1 cellular context compared by ENCODE assay signal in the genomic region with DNA sequence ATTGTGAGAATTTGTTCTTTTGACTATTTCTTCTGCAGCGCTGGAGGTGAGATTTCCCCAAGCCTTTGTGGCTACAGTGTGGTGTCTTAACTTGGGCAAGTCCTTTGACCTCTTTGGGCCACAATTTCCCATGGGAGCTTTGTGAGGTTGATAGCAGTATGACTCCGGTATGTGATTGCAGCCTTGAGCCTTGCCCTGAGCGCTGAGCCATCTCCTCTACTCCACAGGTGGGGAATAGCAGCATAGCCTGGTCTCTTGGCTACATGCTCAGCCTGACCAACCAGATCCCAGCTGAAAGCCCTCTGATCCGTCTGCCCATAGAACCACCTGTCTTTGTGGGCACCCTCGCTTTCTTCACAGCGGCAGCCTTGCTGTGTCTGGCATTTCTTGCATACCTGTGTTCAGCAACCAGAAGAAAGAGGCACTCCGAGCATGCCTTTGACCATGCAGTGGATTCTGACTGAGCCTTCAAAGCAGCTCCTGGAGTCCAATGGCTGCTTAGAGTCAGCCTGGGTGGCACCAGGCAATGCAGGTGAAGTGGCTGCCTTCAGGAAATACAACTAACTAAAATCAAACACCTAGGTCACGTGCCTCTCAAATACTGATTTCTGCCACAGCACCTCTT.
TF ChIP-seq lines count a peak whose summit lies in the region.

No MANE protein-coding gene starts in this region.

TF ChIP-seq in GM23338, 12 proteins besides CTCF, POLR2A, EP300 and RAD21:
- TF ChIP-seq, protein P1, sequence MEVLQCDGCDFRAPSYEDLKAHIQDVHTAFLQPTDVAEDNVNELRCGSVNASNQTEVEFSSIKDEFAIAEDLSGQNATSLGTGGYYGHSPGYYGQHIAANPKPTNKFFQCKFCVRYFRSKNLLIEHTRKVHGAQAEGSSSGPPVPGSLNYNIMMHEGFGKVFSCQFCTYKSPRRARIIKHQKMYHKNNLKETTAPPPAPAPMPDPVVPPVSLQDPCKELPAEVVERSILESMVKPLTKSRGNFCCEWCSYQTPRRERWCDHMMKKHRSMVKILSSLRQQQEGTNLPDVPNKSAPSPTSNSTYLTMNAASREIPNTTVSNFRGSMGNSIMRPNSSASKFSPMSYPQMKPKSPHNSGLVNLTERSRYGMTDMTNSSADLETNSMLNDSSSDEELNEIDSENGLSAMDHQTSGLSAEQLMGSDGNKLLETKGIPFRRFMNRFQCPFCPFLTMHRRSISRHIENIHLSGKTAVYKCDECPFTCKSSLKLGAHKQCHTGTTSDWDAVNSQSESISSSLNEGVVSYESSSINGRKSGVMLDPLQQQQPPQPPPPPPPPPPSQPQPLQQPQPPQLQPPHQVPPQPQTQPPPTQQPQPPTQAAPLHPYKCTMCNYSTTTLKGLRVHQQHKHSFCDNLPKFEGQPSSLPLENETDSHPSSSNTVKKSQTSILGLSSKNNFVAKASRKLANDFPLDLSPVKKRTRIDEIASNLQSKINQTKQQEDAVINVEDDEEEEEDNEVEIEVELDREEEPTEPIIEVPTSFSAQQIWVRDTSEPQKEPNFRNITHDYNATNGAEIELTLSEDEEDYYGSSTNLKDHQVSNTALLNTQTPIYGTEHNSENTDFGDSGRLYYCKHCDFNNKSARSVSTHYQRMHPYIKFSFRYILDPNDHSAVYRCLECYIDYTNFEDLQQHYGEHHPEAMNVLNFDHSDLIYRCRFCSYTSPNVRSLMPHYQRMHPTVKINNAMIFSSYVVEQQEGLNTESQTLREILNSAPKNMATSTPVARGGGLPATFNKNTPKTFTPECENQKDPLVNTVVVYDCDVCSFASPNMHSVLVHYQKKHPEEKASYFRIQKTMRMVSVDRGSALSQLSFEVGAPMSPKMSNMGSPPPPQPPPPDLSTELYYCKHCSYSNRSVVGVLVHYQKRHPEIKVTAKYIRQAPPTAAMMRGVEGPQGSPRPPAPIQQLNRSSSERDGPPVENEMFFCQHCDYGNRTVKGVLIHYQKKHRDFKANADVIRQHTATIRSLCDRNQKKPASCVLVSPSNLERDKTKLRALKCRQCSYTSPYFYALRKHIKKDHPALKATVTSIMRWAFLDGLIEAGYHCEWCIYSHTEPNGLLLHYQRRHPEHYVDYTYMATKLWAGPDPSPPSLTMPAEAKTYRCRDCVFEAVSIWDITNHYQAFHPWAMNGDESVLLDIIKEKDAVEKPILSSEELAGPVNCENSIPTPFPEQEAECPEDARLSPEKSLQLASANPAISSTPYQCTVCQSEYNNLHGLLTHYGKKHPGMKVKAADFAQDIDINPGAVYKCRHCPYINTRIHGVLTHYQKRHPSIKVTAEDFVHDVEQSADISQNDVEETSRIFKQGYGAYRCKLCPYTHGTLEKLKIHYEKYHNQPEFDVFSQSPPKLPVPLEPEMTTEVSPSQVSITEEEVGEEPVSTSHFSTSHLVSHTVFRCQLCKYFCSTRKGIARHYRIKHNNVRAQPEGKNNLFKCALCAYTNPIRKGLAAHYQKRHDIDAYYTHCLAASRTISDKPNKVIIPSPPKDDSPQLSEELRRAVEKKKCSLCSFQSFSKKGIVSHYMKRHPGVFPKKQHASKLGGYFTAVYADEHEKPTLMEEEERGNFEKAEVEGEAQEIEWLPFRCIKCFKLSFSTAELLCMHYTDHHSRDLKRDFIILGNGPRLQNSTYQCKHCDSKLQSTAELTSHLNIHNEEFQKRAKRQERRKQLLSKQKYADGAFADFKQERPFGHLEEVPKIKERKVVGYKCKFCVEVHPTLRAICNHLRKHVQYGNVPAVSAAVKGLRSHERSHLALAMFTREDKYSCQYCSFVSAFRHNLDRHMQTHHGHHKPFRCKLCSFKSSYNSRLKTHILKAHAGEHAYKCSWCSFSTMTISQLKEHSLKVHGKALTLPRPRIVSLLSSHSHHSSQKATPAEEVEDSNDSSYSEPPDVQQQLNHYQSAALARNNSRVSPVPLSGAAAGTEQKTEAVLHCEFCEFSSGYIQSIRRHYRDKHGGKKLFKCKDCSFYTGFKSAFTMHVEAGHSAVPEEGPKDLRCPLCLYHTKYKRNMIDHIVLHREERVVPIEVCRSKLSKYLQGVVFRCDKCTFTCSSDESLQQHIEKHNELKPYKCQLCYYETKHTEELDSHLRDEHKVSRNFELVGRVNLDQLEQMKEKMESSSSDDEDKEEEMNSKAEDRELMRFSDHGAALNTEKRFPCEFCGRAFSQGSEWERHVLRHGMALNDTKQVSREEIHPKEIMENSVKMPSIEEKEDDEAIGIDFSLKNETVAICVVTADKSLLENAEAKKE (CRISPR knock-in tag; IDR thresholded peaks at IDR 0.05) = no peak
- TF ChIP-seq, protein P2, sequence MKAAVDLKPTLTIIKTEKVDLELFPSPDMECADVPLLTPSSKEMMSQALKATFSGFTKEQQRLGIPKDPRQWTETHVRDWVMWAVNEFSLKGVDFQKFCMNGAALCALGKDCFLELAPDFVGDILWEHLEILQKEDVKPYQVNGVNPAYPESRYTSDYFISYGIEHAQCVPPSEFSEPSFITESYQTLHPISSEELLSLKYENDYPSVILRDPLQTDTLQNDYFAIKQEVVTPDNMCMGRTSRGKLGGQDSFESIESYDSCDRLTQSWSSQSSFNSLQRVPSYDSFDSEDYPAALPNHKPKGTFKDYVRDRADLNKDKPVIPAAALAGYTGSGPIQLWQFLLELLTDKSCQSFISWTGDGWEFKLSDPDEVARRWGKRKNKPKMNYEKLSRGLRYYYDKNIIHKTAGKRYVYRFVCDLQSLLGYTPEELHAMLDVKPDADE (IDR thresholded peaks at IDR 0.05) = no peak
- TF ChIP-seq EZH2 (IDR thresholded peaks at IDR 0.05; ENCODE audit: low read depth, unreplicated experiment) = no peak
- no peak for TF ChIP-seq POLR2AphosphoS5 (IDR thresholded peaks at IDR 0.05; ENCODE audit: low read depth)
- TF ChIP-seq ZNF331 (CRISPR knock-in tag; IDR thresholded peaks at IDR 0.05; ENCODE audit: low read depth) = no peak
- no peak for TF ChIP-seq ZNF114 (CRISPR knock-in tag; IDR thresholded peaks at IDR 0.05)
- no peak for TF ChIP-seq STAT1 (IDR thresholded peaks at IDR 0.05; ENCODE audit: unreplicated experiment)
- no peak for TF ChIP-seq CREB1 (CRISPR knock-in tag; IDR thresholded peaks at IDR 0.05; ENCODE audit: low read depth)
- TF ChIP-seq, protein P3, sequence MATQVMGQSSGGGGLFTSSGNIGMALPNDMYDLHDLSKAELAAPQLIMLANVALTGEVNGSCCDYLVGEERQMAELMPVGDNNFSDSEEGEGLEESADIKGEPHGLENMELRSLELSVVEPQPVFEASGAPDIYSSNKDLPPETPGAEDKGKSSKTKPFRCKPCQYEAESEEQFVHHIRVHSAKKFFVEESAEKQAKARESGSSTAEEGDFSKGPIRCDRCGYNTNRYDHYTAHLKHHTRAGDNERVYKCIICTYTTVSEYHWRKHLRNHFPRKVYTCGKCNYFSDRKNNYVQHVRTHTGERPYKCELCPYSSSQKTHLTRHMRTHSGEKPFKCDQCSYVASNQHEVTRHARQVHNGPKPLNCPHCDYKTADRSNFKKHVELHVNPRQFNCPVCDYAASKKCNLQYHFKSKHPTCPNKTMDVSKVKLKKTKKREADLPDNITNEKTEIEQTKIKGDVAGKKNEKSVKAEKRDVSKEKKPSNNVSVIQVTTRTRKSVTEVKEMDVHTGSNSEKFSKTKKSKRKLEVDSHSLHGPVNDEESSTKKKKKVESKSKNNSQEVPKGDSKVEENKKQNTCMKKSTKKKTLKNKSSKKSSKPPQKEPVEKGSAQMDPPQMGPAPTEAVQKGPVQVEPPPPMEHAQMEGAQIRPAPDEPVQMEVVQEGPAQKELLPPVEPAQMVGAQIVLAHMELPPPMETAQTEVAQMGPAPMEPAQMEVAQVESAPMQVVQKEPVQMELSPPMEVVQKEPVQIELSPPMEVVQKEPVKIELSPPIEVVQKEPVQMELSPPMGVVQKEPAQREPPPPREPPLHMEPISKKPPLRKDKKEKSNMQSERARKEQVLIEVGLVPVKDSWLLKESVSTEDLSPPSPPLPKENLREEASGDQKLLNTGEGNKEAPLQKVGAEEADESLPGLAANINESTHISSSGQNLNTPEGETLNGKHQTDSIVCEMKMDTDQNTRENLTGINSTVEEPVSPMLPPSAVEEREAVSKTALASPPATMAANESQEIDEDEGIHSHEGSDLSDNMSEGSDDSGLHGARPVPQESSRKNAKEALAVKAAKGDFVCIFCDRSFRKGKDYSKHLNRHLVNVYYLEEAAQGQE (IDR thresholded peaks at IDR 0.05; ENCODE audit: unreplicated experiment) = no peak
- TF ChIP-seq JUNB (IDR thresholded peaks at IDR 0.05; ENCODE audit: unreplicated experiment) = no peak
- no peak for TF ChIP-seq NANOG (IDR thresholded peaks at IDR 0.05; ENCODE audit: borderline replicate concordance)
- TF ChIP-seq EZH2phosphoT487 (IDR thresholded peaks at IDR 0.05; ENCODE audit: unreplicated experiment) = no peak
